ENCODE assay signal across 1 cellular context in genomic region chr11:69567951-69568808, GRCh38.
TF ChIP-seq lines count a peak whose summit lies in the region.

No MANE protein-coding gene starts in this region.

TF ChIP-seq in HepG2, 621 proteins besides CTCF, POLR2A, EP300 and RAD21 (continued from another document and continues in another):
- TF ChIP-seq, protein P1, sequence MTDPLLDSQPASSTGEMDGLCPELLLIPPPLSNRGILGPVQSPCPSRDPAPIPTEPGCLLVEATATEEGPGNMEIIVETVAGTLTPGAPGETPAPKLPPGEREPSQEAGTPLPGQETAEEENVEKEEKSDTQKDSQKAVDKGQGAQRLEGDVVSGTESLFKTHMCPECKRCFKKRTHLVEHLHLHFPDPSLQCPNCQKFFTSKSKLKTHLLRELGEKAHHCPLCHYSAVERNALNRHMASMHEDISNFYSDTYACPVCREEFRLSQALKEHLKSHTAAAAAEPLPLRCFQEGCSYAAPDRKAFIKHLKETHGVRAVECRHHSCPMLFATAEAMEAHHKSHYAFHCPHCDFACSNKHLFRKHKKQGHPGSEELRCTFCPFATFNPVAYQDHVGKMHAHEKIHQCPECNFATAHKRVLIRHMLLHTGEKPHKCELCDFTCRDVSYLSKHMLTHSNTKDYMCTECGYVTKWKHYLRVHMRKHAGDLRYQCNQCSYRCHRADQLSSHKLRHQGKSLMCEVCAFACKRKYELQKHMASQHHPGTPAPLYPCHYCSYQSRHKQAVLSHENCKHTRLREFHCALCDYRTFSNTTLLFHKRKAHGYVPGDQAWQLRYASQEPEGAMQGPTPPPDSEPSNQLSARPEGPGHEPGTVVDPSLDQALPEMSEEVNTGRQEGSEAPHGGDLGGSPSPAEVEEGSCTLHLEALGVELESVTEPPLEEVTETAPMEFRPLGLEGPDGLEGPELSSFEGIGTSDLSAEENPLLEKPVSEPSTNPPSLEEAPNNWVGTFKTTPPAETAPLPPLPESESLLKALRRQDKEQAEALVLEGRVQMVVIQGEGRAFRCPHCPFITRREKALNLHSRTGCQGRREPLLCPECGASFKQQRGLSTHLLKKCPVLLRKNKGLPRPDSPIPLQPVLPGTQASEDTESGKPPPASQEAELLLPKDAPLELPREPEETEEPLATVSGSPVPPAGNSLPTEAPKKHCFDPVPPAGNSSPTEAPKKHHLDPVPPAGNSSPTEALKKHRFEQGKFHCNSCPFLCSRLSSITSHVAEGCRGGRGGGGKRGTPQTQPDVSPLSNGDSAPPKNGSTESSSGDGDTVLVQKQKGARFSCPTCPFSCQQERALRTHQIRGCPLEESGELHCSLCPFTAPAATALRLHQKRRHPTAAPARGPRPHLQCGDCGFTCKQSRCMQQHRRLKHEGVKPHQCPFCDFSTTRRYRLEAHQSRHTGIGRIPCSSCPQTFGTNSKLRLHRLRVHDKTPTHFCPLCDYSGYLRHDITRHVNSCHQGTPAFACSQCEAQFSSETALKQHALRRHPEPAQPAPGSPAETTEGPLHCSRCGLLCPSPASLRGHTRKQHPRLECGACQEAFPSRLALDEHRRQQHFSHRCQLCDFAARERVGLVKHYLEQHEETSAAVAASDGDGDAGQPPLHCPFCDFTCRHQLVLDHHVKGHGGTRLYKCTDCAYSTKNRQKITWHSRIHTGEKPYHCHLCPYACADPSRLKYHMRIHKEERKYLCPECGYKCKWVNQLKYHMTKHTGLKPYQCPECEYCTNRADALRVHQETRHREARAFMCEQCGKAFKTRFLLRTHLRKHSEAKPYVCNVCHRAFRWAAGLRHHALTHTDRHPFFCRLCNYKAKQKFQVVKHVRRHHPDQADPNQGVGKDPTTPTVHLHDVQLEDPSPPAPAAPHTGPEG (CRISPR knock-in tag; IDR thresholded peaks at IDR 0.05) = no peak
- TF ChIP-seq ZNF567 (CRISPR knock-in tag; IDR thresholded peaks at IDR 0.05; ENCODE audit: borderline replicate concordance) (no peak), ZNF577 (CRISPR knock-in tag; IDR thresholded peaks at IDR 0.05; ENCODE audit: borderline replicate concordance, low read depth) (no peak), GPN1 (CRISPR knock-in tag; IDR thresholded peaks at IDR 0.05; ENCODE audit: borderline replicate concordance) (no peak), ZNF530 (CRISPR knock-in tag; IDR thresholded peaks at IDR 0.05; ENCODE audit: low read depth) (no peak), ISX (CRISPR knock-in tag; conservative IDR thresholded peaks at IDR 0.05) (no peak), ZNF256 (CRISPR knock-in tag; conservative IDR thresholded peaks at IDR 0.05) (no peak), ZNF367 (CRISPR knock-in tag; IDR thresholded peaks at IDR 0.05; ENCODE audit: borderline replicate concordance) (no peak), ZNF784 (CRISPR knock-in tag; IDR thresholded peaks at IDR 0.05; ENCODE audit: borderline replicate concordance) (no peak), ZNF331 (CRISPR knock-in tag; IDR thresholded peaks at IDR 0.05) (peak; percentile 27; the same call in 1 of the 2 replicates), SAFB2 (CRISPR knock-in tag; IDR thresholded peaks at IDR 0.05; ENCODE audit: borderline replicate concordance, low read depth) (no peak), GTF2F1 (IDR thresholded peaks at IDR 0.05; ENCODE audit: low read length) (no peak), MLLT10 (CRISPR knock-in tag; IDR thresholded peaks at IDR 0.05) (no peak), NFKB2 (CRISPR knock-in tag; IDR thresholded peaks at IDR 0.05; ENCODE audit: borderline replicate concordance) (no peak), SIX1 (CRISPR knock-in tag; IDR thresholded peaks at IDR 0.05; ENCODE audit: borderline replicate concordance) (no peak; the same call in 1 of the 2 replicates), SMYD3 (CRISPR knock-in tag; IDR thresholded peaks at IDR 0.05) (no peak), ZNF562 (CRISPR knock-in tag; IDR thresholded peaks at IDR 0.05; ENCODE audit: borderline replicate concordance) (no peak), GLI4 (CRISPR knock-in tag; IDR thresholded peaks at IDR 0.05; ENCODE audit: borderline replicate concordance) (no peak), LBX2 (CRISPR knock-in tag; IDR thresholded peaks at IDR 0.05; ENCODE audit: borderline replicate concordance) (no peak), MXD4 (CRISPR knock-in tag; IDR thresholded peaks at IDR 0.05) (no peak), ZNF543 (CRISPR knock-in tag; IDR thresholded peaks at IDR 0.05) (no peak), SMAD3 (CRISPR knock-in tag; IDR thresholded peaks at IDR 0.05) (no peak), NCOA2 (CRISPR knock-in tag; IDR thresholded peaks at IDR 0.05) (peak; percentile 84), ZNF362 (CRISPR knock-in tag; IDR thresholded peaks at IDR 0.05; ENCODE audit: borderline replicate concordance) (no peak), CSRNP1 (CRISPR knock-in tag; IDR thresholded peaks at IDR 0.05) (no peak), ZMYM2 (CRISPR knock-in tag; IDR thresholded peaks at IDR 0.05) (peak; percentile 68; the same call in 1 of the 2 replicates), CSRNP2 (CRISPR knock-in tag; conservative IDR thresholded peaks at IDR 0.05; ENCODE audit: low read depth) (no peak), EHMT2 (IDR thresholded peaks at IDR 0.05; ENCODE audit: borderline replicate concordance, low read depth, low read length) (peak; percentile 77; the same call in 1 of the 2 replicates), RELA (CRISPR knock-in tag; IDR thresholded peaks at IDR 0.05) (no peak), ZNF841 (CRISPR knock-in tag; IDR thresholded peaks at IDR 0.05; ENCODE audit: borderline replicate concordance) (no peak), RBAK (CRISPR knock-in tag; IDR thresholded peaks at IDR 0.05) (peak; percentile 36; the same call in 1 of the 2 replicates), SNAPC2 (CRISPR knock-in tag; IDR thresholded peaks at IDR 0.05) (no peak), ONECUT2 (CRISPR knock-in tag; IDR thresholded peaks at IDR 0.05) (no peak), ZBTB4 (CRISPR knock-in tag; IDR thresholded peaks at IDR 0.05; ENCODE audit: borderline replicate concordance) (no peak), LRRFIP1 (CRISPR knock-in tag; conservative IDR thresholded peaks at IDR 0.05) (no peak), MTF1 (CRISPR knock-in tag; IDR thresholded peaks at IDR 0.05) (no peak), ZNF607 (CRISPR knock-in tag; IDR thresholded peaks at IDR 0.05; ENCODE audit: borderline replicate concordance) (no peak), ZNF720 (CRISPR knock-in tag; IDR thresholded peaks at IDR 0.05) (no peak), ZNF350 (CRISPR knock-in tag; IDR thresholded peaks at IDR 0.05; ENCODE audit: borderline replicate concordance, low read depth) (no peak; the same call in 1 of the 2 replicates), ZFP90 (CRISPR knock-in tag; IDR thresholded peaks at IDR 0.05; ENCODE audit: borderline replicate concordance) (no peak), ZNF652 (CRISPR knock-in tag; IDR thresholded peaks at IDR 0.05; ENCODE audit: borderline replicate concordance, low read depth) (no peak), ZKSCAN5 (CRISPR knock-in tag; IDR thresholded peaks at IDR 0.05) (no peak)
- TF ChIP-seq, protein P2, sequence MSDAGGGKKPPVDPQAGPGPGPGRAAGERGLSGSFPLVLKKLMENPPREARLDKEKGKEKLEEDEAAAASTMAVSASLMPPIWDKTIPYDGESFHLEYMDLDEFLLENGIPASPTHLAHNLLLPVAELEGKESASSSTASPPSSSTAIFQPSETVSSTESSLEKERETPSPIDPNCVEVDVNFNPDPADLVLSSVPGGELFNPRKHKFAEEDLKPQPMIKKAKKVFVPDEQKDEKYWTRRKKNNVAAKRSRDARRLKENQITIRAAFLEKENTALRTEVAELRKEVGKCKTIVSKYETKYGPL (CRISPR knock-in tag; IDR thresholded peaks at IDR 0.05) = no peak
- TF ChIP-seq, protein P3, sequence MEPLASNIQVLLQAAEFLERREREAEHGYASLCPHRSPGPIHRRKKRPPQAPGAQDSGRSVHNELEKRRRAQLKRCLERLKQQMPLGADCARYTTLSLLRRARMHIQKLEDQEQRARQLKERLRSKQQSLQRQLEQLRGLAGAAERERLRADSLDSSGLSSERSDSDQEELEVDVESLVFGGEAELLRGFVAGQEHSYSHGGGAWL (CRISPR knock-in tag; IDR thresholded peaks at IDR 0.05) = no peak
- TF ChIP-seq, protein P4, sequence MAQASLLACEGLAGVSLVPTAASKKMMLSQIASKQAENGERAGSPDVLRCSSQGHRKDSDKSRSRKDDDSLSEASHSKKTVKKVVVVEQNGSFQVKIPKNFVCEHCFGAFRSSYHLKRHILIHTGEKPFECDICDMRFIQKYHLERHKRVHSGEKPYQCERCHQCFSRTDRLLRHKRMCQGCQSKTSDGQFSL (CRISPR knock-in tag; IDR thresholded peaks at IDR 0.05) = no peak
